In genomic region chr9:107190031-107190935, GRCh38 we compare ENCODE assay signal across 15 cellular contexts.
DNase-seq lines count a peak whose midpoint lies in the region; ATAC-seq, FAIRE-seq and TF ChIP-seq lines count a peak whose summit lies in the region.
"Had no signal": no experiment of that assay in that cellular context is flagged by ENCODE, and none has a peak within 500 bp of the region (broad histone marks: within the 10 kb centered on the region; RNA-seq: fewer than 3 reads in every experiment).

No MANE protein-coding gene starts in this region.

- BruUV-seq in GM12878 (replicated peaks; lab: Mats Ljungman, UMichigan), result no TSS peak
- BruUV-seq in HepG2 (replicated peaks; lab: Mats Ljungman, UMichigan), result no TSS peak

- H3K4me1 ChIP-seq in GM12878 (ENCODE audit: control insufficient read depth, insufficient read depth, low read length) (no peaks in the 10 kb centered on the region), HepG2 (ENCODE audit: insufficient read depth, low read length) (peaks cover 13% of the 10 kb centered on the region)

- H2AFZ ChIP-seq in GM12878 (ENCODE audit: control insufficient read depth, low read depth, low read length) (no peak overlapping the region), HepG2 (ENCODE audit: low read length) (no peak overlapping the region)

- TF ChIP-seq RAD21 in GM12878 (IDR thresholded peaks at IDR 0.05; ENCODE audit: insufficient read depth, low read depth, low read length) (no peak), HepG2 (CRISPR knock-in tag; IDR thresholded peaks at IDR 0.05) (no peak)

- no peak overlapping the region for H3K4me2 ChIP-seq in GM12878 (ENCODE audit: control insufficient read depth, insufficient read depth)
- H3K4me2 ChIP-seq in HepG2 (ENCODE audit: low read depth, low read length), result peak overlapping the region; percentile 24; the same call in 1 of the 2 replicates

- 17% methylated on average over 3 of the region's 3 CpGs for WGBS in GM12878 (ENCODE audit: insufficient coverage, insufficient replicate concordance, low lambda C conversion rate, missing lambda C conversion rate)
- WGBS in HepG2 (ENCODE audit: low lambda C conversion rate), result 3% methylated on average over 3 of the region's 3 CpGs

- intact Hi-C loops in GM12878 (cut with micrococcal nuclease; ENCODE audit: unreplicated experiment), result no loop called here
- intact Hi-C loops in HepG2 (cut with micrococcal nuclease; ENCODE audit: unreplicated experiment), result no loop called here

- H3K27me3 ChIP-seq in GM12878 (replicated peaks in 1 of 2; ENCODE audit: control insufficient read depth in 2 of 2, insufficient read depth in 2 of 2, low read length in 1 of 2) (no peaks in the 10 kb centered on the region), HepG2 (ENCODE audit: control insufficient read depth in 1 of 2, insufficient read depth in 2 of 2, low read length in 2 of 2) (no peaks in the 10 kb centered on the region)

- no peak overlapping the region for H3K9ac ChIP-seq in GM12878 (ENCODE audit: control insufficient read depth, insufficient read depth, low read length)
- no peak overlapping the region for H3K9ac ChIP-seq in HepG2 (ENCODE audit: insufficient read depth, low read depth, low read length)

- TF ChIP-seq POLR2A in GM12878 (IDR thresholded peaks at IDR 0.05; ENCODE audit: low read depth, low read length) (no peak), HepG2 (IDR thresholded peaks at IDR 0.05; ENCODE audit: insufficient read depth in 1 of 2, low read depth in 2 of 2, low read length in 2 of 2) (no peak)

- RAD21 ChIA-PET in GM12878 (lab: Charles Lee; ENCODE audit: unreplicated experiment), result interaction anchor here (0.7 to 5.5 kb wide), 9 partner anchors 10 to 83 kb away, joined by 3 to 51 read pairs (median 5); no protein-coding TSS in a partner anchor

- H3K79me2 ChIP-seq in GM12878 (ENCODE audit: control insufficient read depth, insufficient read depth, low read length), result no peaks in the 10 kb centered on the region
- H3K79me2 ChIP-seq in HepG2 (ENCODE audit: insufficient read depth, low read length), result no peaks in the 10 kb centered on the region

- no peak for TF ChIP-seq CTCF in GM12878 (IDR thresholded peaks at IDR 0.05 in 2 of 3, conservative IDR thresholded peaks at IDR 0.05 in 1 of 3; ENCODE audit: control insufficient read depth in 2 of 3, extremely low read depth in 1 of 3, insufficient read depth in 1 of 3, low read depth in 3 of 3, low read length in 3 of 3)
- no peak for TF ChIP-seq CTCF in HepG2 (CRISPR knock-in tag; IDR thresholded peaks at IDR 0.05)

- in situ Hi-C loops in GM12878 (cut with MboI) (no loop called here), HepG2 (cut with HindIII; ENCODE audit: extremely low pct_ligation_motif_present, low pct_unique_long_range_greater_than_20kb) (no loop called here)

- H3K36me3 ChIP-seq in GM12878 (ENCODE audit: control insufficient read depth in 2 of 2, insufficient read depth in 2 of 2, low read length in 1 of 2), result no peaks in the 10 kb centered on the region
- no peaks in the 10 kb centered on the region for H3K36me3 ChIP-seq in HepG2 (replicated peaks in 1 of 2; ENCODE audit: control insufficient read depth in 1 of 2, insufficient read depth in 2 of 2, low read length in 2 of 2)
- H3K36me3 ChIP-seq: left ventricle myocardium inferior had no signal

- no peaks in the 10 kb centered on the region for H4K20me1 ChIP-seq in GM12878 (ENCODE audit: control insufficient read depth, insufficient read depth)
- H4K20me1 ChIP-seq in HepG2 (ENCODE audit: insufficient read depth, low read length), result no peaks in the 10 kb centered on the region

- DNase-seq in EH (ENCODE audit: low read depth) (peak; percentile 62), NCI-H1436 treated with DMSO at 0.1 percent for 48 hours (lab: John Stamatoyannopoulos, UW) (peak; percentile 77), GM12878 (ENCODE audit: low read depth, low spot score) (no peak), HepG2 (ENCODE audit: low spot score) (peak; percentile 29), Ammon's horn (ENCODE audit: low spot score) (no peak)
- DNase-seq: activated B cell treated with CpG ODN at 0.5 μM for 24 hours; CD4-positive, alpha-beta memory T cell; KBM-7; left ventricle myocardium inferior; SHP77 treated with DMSO at 0.1 percent for 48 hours had no signal

- no peak for TF ChIP-seq EP300 in GM12878 (IDR thresholded peaks at IDR 0.05; ENCODE audit: borderline replicate concordance in 1 of 2, control insufficient read depth in 1 of 2, low read depth in 2 of 2, low read length in 2 of 2)
- TF ChIP-seq EP300 in HepG2 (IDR thresholded peaks at IDR 0.05; ENCODE audit: low read depth in 2 of 2, low read length in 2 of 2), result no peak
- TF ChIP-seq EP300 in HepG2 (CRISPR knock-in tag; IDR thresholded peaks at IDR 0.05; ENCODE audit: borderline replicate concordance), result no peak

- FAIRE-seq in GM12878 (lab: Jason Lieb, UNC) (no peak), HepG2 (lab: Jason Lieb, UNC) (no peak)
- FAIRE-seq: H1 had no signal

- CTCF ChIA-PET in GM12878 (lab: Yijun Ruan, JAX), result interaction anchor here (0.9 to 2.3 kb wide), 5 partner anchors 12 to 151 kb away, joined by 3 to 12 read pairs (median 6); no protein-coding TSS in a partner anchor
- CTCF ChIA-PET in HepG2 (lab: Yijun Ruan, JAX; ENCODE audit: low intra/inter-chr PET ratio, low total read pairs), result no interaction called here

- SMC1A ChIA-PET in GM12878 (lab: Charles Lee; ENCODE audit: uncharacterized antibody, unreplicated experiment), result interaction anchor here (0.6 to 11.0 kb wide), 12 partner anchors 13 to 1824 kb away, joined by 3 to 119 read pairs (median 5); no protein-coding TSS in a partner anchor

- H3K27ac ChIP-seq in GM12878 (ENCODE audit: control insufficient read depth, insufficient read depth) (no peak overlapping the region), HepG2 (ENCODE audit: extremely low read length, insufficient read depth, low read length) (no peak overlapping the region)
- H3K27ac ChIP-seq: left ventricle myocardium inferior had no signal

- ATAC-seq in GM12878, result peak; percentile 77
- ATAC-seq in HepG2, result no peak; the same call in 2 of the 3 replicates
- no peak for ATAC-seq in GM21737 (IDR thresholded peaks at IDR 0.05; ENCODE audit: unreplicated experiment)
- no peak for ATAC-seq in GM21526 (IDR thresholded peaks at IDR 0.05; ENCODE audit: low FRiP score, unreplicated experiment)
- ATAC-seq in HG03097 (IDR thresholded peaks at IDR 0.05; ENCODE audit: low FRiP score, unreplicated experiment), result no peak
- ATAC-seq: stimulated activated memory B cell treated with anti-CD40 and anti-IgM and Interleukin-4, amounts not matched to agents 10 μg/mL and 1 μg/mL and 100 μg/mL, for 72 hours had no signal

- H3K4me3 ChIP-seq in GM12878 (no peak overlapping the region), HepG2 (replicated peaks in 1 of 3; ENCODE audit: insufficient read depth in 1 of 3, low read depth in 2 of 3, low read length in 3 of 3) (no peak overlapping the region; a peak in 1 of 6 replicates)
- H3K4me3 ChIP-seq: left ventricle myocardium inferior had no signal

- no peaks in the 10 kb centered on the region; the same call in 2 of the 3 replicates for H3K9me3 ChIP-seq in GM12878 (replicated peaks; ENCODE audit: control insufficient read depth, insufficient read depth, low read length)
- H3K9me3 ChIP-seq in HepG2 (ENCODE audit: low read length), result no peaks in the 10 kb centered on the region
- H3K9me3 ChIP-seq: left ventricle myocardium inferior had no signal

- POLR2A ChIA-PET in GM12878 (lab: Charles Lee) (interaction anchor here (3.8 kb wide), 1 partner anchor 15 kb away, joined by 12 read pairs; no protein-coding TSS in a partner anchor), HepG2 (lab: Yijun Ruan, JAX) (no interaction called here)

TF ChIP-seq in GM12878, 131 proteins besides CTCF, POLR2A, EP300 and RAD21 (continues in another document):
- TF ChIP-seq NKRF (conservative IDR thresholded peaks at IDR 0.05) (no peak), JUND (IDR thresholded peaks at IDR 0.05; ENCODE audit: low read depth, low read length) (no peak), POLR2AphosphoS2 (IDR thresholded peaks at IDR 0.05; ENCODE audit: low read depth, low read length) (no peak)

TF ChIP-seq in HepG2, 621 proteins besides CTCF, POLR2A, EP300 and RAD21:
- TF ChIP-seq SCMH1 (CRISPR knock-in tag; IDR thresholded peaks at IDR 0.05; ENCODE audit: borderline replicate concordance) (no peak), MYPOP (CRISPR knock-in tag; IDR thresholded peaks at IDR 0.05) (no peak), HNF4G (IDR thresholded peaks at IDR 0.05; ENCODE audit: borderline replicate concordance, low read depth, low read length) (no peak), HNF4G (CRISPR knock-in tag; IDR thresholded peaks at IDR 0.05; ENCODE audit: borderline replicate concordance, low read depth) (no peak), SKI (IDR thresholded peaks at IDR 0.05; ENCODE audit: partially characterized antibody) (no peak), ZNF839 (CRISPR knock-in tag; IDR thresholded peaks at IDR 0.05; ENCODE audit: borderline replicate concordance) (no peak)

Comparison
In these comparisons a context has a peak if more than half of its experiments do, and no peak if none do; other contexts are left out.
1. DNase-seq: peak in EH (single experiment), NCI-H1436 treated with DMSO at 0.1 percent for 48 hours (single experiment) and HepG2 (single experiment); none in GM12878 (single experiment) and Ammon's horn (single experiment).